19 cellular contexts compared by ENCODE assay signal in the genomic region with DNA sequence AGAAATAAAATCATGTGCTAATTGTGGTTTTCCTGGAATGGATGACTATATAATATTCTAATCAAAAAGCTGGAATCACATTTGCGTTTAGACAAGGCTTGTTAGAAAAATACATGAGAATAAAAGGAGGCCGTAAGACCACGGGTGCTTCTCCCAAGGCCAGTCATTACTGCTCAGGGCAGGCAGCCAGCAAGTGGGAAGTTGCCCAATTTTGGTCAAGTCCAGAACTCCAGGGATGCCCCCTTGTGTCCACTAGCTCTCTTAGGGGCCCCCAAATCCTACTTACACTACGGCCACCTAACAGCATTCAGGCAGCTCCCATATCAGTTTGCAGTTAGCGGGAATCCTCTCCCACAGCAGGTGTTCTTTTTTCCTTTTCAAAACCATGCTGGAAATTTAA. TPM values are rescaled to one million over a fixed set of nuclear protein-coding genes. Genes with fewer than 3 reads are reported as not detected.
A peak's percentile ranks its signal among the peaks of the same experiment; 100 is the strongest.
DNase-seq lines count a peak whose midpoint lies in the region; ATAC-seq and TF ChIP-seq lines count a peak whose summit lies in the region.
"Had no signal": no experiment of that assay in that cellular context is flagged by ENCODE, and none has a peak within 500 bp of the region (broad histone marks: within the 10 kb centered on the region; RNA-seq: fewer than 3 reads in every experiment).

No MANE protein-coding gene starts in this region.

- TF ChIP-seq CTCF in cardiac muscle cell (IDR thresholded peaks at IDR 0.05; ENCODE audit: low read depth, low read length) (peak; percentile 16), heart left ventricle (IDR thresholded peaks at IDR 0.05) (no peak), fibroblast of pulmonary artery (IDR thresholded peaks at IDR 0.05; ENCODE audit: low read length, missing control alignments) (no peak), testis (IDR thresholded peaks at IDR 0.05) (no peak), uterus (IDR thresholded peaks at IDR 0.05) (no peak)

- WGBS in heart left ventricle, 4 donors: 74 to 79% (median 79%) methylated on average over 5 of the region's 5 CpGs
- whole genome bisulfite sequencing in testis, 2 donors: 39 to 43% methylated on average over 5 of the region's 5 CpGs

- H3K36me3 ChIP-seq in cardiac muscle cell: no peaks in the 10 kb centered on the region
- no peaks in the 10 kb centered on the region for H3K36me3 ChIP-seq in heart left ventricle
- H3K36me3 ChIP-seq in testis (ENCODE audit: low read depth, missing control alignments): no peaks in the 10 kb centered on the region
- no peaks in the 10 kb centered on the region for H3K36me3 ChIP-seq in uterus
- H3K36me3 ChIP-seq: HAP-1 had no signal

- peaks cover 36% of the 10 kb centered on the region for H3K27me3 ChIP-seq in cardiac muscle cell
- no peaks in the 10 kb centered on the region for H3K27me3 ChIP-seq in heart left ventricle
- H3K27me3 ChIP-seq in testis: no peaks in the 10 kb centered on the region
- no peaks in the 10 kb centered on the region for H3K27me3 ChIP-seq in uterus

- peaks cover 8% of the 10 kb centered on the region for H3K27me3 Mint-ChIP-seq in stimulated activated naive CD8-positive, alpha-beta T cell treated with anti-CD3 and anti-CD28 coated beads, Interleukin-15, amount 100 ng/mL, for 72 hours
- peaks cover 19% of the 10 kb centered on the region for H3K27me3 Mint-ChIP-seq in stimulated activated memory B cell treated with anti-CD40 and anti-IgM and Interleukin-4, amounts not matched to agents 10 μg/mL and 1 μg/mL and 100 μg/mL, for 72 hours

- H3K4me3 ChIP-seq in cardiac muscle cell: no peak overlapping the region
- H3K4me3 ChIP-seq in heart left ventricle: no peak overlapping the region
- H3K4me3 ChIP-seq in fibroblast of pulmonary artery (replicated peaks; ENCODE audit: low read depth, low read length): no peak overlapping the region
- no peak overlapping the region for H3K4me3 ChIP-seq in testis
- H3K4me3 ChIP-seq in uterus: no peak overlapping the region
- H3K4me3 ChIP-seq: GM23248, HAP-1, PC-9 had no signal

- no peaks in the 10 kb centered on the region for H3K9me3 ChIP-seq in cardiac muscle cell (ENCODE audit: low read depth)
- no peaks in the 10 kb centered on the region for H3K9me3 ChIP-seq in heart left ventricle
- H3K9me3 ChIP-seq in testis: no peaks in the 10 kb centered on the region
- H3K9me3 ChIP-seq in uterus: no peaks in the 10 kb centered on the region
- H3K9me3 ChIP-seq: HAP-1 had no signal

- no peaks in the 10 kb centered on the region for H3K4me1 Mint-ChIP-seq in stimulated activated naive CD8-positive, alpha-beta T cell treated with anti-CD3 and anti-CD28 coated beads, Interleukin-15, amount 100 ng/mL, for 72 hours
- no peaks in the 10 kb centered on the region for H3K4me1 Mint-ChIP-seq in stimulated activated memory B cell treated with anti-CD40 and anti-IgM and Interleukin-4, amounts not matched to agents 10 μg/mL and 1 μg/mL and 100 μg/mL, for 72 hours
- H3K4me1 Mint-ChIP-seq: CD14-positive monocyte had no signal

- no peak overlapping the region for H3K4me3 Mint-ChIP-seq in stimulated activated naive CD8-positive, alpha-beta T cell treated with anti-CD3 and anti-CD28 coated beads, Interleukin-15, amount 100 ng/mL, for 72 hours
- no peak overlapping the region for H3K4me3 Mint-ChIP-seq in stimulated activated memory B cell treated with anti-CD40 and anti-IgM and Interleukin-4, amounts not matched to agents 10 μg/mL and 1 μg/mL and 100 μg/mL, for 72 hours
- H3K4me3 Mint-ChIP-seq: CD14-positive monocyte had no signal

- no peaks in the 10 kb centered on the region for H3K36me3 Mint-ChIP-seq in stimulated activated memory B cell treated with anti-CD40 and anti-IgM and Interleukin-4, amounts not matched to agents 10 μg/mL and 1 μg/mL and 100 μg/mL, for 72 hours
- H3K36me3 Mint-ChIP-seq: CD14-positive monocyte had no signal

- no peaks in the 10 kb centered on the region for H3K4me1 ChIP-seq in cardiac muscle cell (ENCODE audit: low read depth)
- peaks cover 0 to 14% (median 1%) of the 10 kb centered on the region in 12 donors for H3K4me1 ChIP-seq in heart left ventricle
- peaks cover 4% of the 10 kb centered on the region for H3K4me1 ChIP-seq in testis
- H3K4me1 ChIP-seq in uterus: no peaks in the 10 kb centered on the region
- H3K4me1 ChIP-seq: HAP-1 had no signal

- H3K27ac ChIP-seq in cardiac muscle cell: no peak overlapping the region
- no peak overlapping the region for H3K27ac ChIP-seq in heart left ventricle
- H3K27ac ChIP-seq in testis: no peak overlapping the region
- H3K27ac ChIP-seq in uterus: no peak overlapping the region
- H3K27ac ChIP-seq: GM23248, PC-9, RWPE1 had no signal

- no peaks in the 10 kb centered on the region for H3K9me3 Mint-ChIP-seq in stimulated activated naive CD8-positive, alpha-beta T cell treated with anti-CD3 and anti-CD28 coated beads, Interleukin-15, amount 100 ng/mL, for 72 hours
- H3K9me3 Mint-ChIP-seq in stimulated activated memory B cell treated with anti-CD40 and anti-IgM and Interleukin-4, amounts not matched to agents 10 μg/mL and 1 μg/mL and 100 μg/mL, for 72 hours: no peaks in the 10 kb centered on the region
- H3K9me3 Mint-ChIP-seq: CD14-positive monocyte had no signal

- peak in 1 of 2 donors; percentile 54 for DNase-seq in cardiac muscle cell (ENCODE audit: low read depth in 1 of 2, low spot score in 1 of 2)
- no peak for DNase-seq in heart left ventricle
- peak; percentile 12 for DNase-seq in astrocyte of the hippocampus (ENCODE audit: low read depth, low spot score)
- DNase-seq in fibroblast of pulmonary artery (ENCODE audit: low read depth): peak; percentile 18
- DNase-seq in testis: peak; percentile 44
- DNase-seq in uterus: no peak
- DNase-seq in stimulated activated naive CD8-positive, alpha-beta T cell treated with anti-CD3 and anti-CD28 coated beads, Interleukin-15, amount 100 ng/mL, for 72 hours: no peak
- DNase-seq: GDM1, GM23248, NCI-H187, NCI-H2107, NCI-H446 treated with DMSO at 0.1 percent for 48 hours, NCI-H526 treated with DMSO at 0.1 percent for 48 hours, PC-9, SIG-M5 had no signal

- no peak for TF ChIP-seq POLR2A in heart left ventricle (IDR thresholded peaks at IDR 0.05)
- TF ChIP-seq POLR2A in testis (IDR thresholded peaks at IDR 0.05): no peak
- TF ChIP-seq POLR2A in uterus (IDR thresholded peaks at IDR 0.05): no peak

- no peak for ATAC-seq in heart left ventricle
- no peak for ATAC-seq in stimulated activated naive CD8-positive, alpha-beta T cell treated with anti-CD3 and anti-CD28 coated beads, Interleukin-15, amount 100 ng/mL, for 72 hours
- ATAC-seq in stimulated activated memory B cell treated with anti-CD40 and anti-IgM and Interleukin-4, amounts not matched to agents 10 μg/mL and 1 μg/mL and 100 μg/mL, for 72 hours: no peak

- no peak overlapping the region for H3K27ac Mint-ChIP-seq in stimulated activated naive CD8-positive, alpha-beta T cell treated with anti-CD3 and anti-CD28 coated beads, Interleukin-15, amount 100 ng/mL, for 72 hours
- H3K27ac Mint-ChIP-seq in stimulated activated memory B cell treated with anti-CD40 and anti-IgM and Interleukin-4, amounts not matched to agents 10 μg/mL and 1 μg/mL and 100 μg/mL, for 72 hours: no peak overlapping the region

- intact Hi-C loops in heart left ventricle (cut with DNase I) (no loop called here), testis (cut with DNase I; ENCODE audit: low total_unique reads) (no loop called here), uterus (cut with DNase I; ENCODE audit: low total_unique reads) (no loop called here)

RNA-seq across cellular contexts. Expression of a gene that starts 26.0 kb away (rescaled TPM):
- 14.6 and 24.6 TPM in 2 replicates for total RNA-seq in cardiac muscle cell
- 15.4 and 15.8 TPM in 2 replicates for polyA plus RNA-seq in cardiac muscle cell
- total RNA-seq in heart left ventricle: 10 to 100 TPM in 4 of 9 donors, 1 to 10 TPM in 5; 3.9 to 25.2 (median 9.7) TPM
- polyA plus RNA-seq in heart left ventricle: 1 to 10 TPM; 4.3 to 9.1 TPM
- total RNA-seq in testis: 10 to 100 TPM; 42.9 to 60.2 TPM
- 31.6 TPM for polyA plus RNA-seq in testis (ENCODE audit: insufficient read depth, low read depth, low replicate concordance)
- total RNA-seq in uterus: 10 to 100 TPM in 3 of 4 donors, 1 to 10 TPM in 1; 3.3 to 31.4 (median 25.6) TPM

Comparison
In these comparisons a context has a peak if more than half of its experiments do, and no peak if none do; other contexts are left out.
1. DNase-seq: peak in astrocyte of the hippocampus (single experiment), fibroblast of pulmonary artery (single experiment) and testis (single experiment); none in heart left ventricle (0 of 5), uterus (0 of 2) and stimulated activated naive CD8-positive, alpha-beta T cell treated with anti-CD3 and anti-CD28 coated beads, Interleukin-15, amount 100 ng/mL, for 72 hours (0 of 2).